8 cellular contexts compared by ENCODE assay signal in the genomic region with DNA sequence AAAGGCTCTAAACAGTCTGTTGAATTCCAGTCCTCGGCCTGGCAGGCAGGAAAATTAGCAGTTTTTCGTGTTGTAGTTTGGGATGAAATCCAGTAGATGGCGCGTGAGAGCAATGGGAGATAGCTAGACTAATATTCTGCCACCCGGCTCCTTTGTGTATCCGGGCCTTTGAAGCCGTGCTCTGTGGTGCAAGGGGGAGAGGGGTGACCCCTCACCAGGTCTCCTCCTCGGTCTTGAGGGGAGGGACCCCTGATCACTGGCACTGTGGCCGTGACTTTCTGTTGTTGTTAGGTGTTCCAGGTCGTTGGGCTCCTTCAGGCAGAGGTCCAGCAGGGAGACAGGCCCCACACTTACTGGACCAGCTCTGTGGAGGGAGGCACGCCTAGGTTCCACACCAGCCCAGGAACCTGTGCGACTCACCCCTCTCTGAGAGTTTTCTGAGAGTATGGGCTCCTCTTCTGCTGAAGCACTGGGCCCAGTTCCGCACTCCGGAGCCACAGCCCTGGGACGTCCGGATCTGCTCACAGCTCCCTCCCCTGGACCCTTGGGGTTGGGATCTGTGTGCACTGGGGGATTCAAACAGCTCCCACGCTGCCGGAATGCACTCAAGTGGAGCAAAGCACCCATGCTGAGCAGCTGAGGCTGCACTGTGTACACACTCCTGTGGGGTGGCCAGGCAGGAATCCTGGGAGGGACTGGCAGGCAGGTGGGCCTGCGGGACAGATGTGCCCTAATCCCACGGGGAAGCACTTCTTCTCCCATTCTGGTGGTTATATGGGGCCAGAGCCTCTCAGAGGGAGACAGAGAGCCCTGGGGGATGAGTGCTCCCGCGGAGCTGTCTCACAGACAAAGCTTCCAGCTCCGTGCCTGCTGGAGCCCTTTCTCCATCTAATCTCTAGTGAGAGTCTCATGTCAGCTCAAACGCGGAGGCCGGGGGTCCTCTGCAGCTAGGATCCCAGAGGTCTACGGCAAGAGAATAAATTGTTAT. TPM values are rescaled to one million over a fixed set of nuclear protein-coding genes. Genes with fewer than 3 reads are reported as not detected.
DNase-seq lines count a peak whose midpoint lies in the region; ATAC-seq and TF ChIP-seq lines count a peak whose summit lies in the region.

No MANE protein-coding gene starts in this region.

- no peak overlapping the region for H3K27ac ChIP-seq in ACC112 (ENCODE audit: low read depth, low read length)
- H3K27ac ChIP-seq in heart right ventricle = no peak overlapping the region

- no peaks in the 10 kb centered on the region for H3K36me3 Mint-ChIP-seq in activated naive CD8-positive, alpha-beta T cell treated with anti-CD3 and anti-CD28 coated beads, Interleukin-2, amount 50 U/mL, for 24 hours (ENCODE audit: low read depth)

- H3K9me3 ChIP-seq in heart right ventricle = peaks cover 0 to 14% (median 0%) of the 10 kb centered on the region in 11 donors

- TF ChIP-seq CTCF in heart right ventricle (IDR thresholded peaks at IDR 0.05) = peak; percentile 63 to 88 (median 84)

- H3K4me1 ChIP-seq in ACC112 (ENCODE audit: control insufficient read depth, insufficient read depth, low read length, unreplicated experiment) (no peaks in the 10 kb centered on the region), heart right ventricle (peaks cover 0 to 10% (median 0%) of the 10 kb centered on the region in 9 donors)

- no peak overlapping the region for H3K4me3 Mint-ChIP-seq in activated naive CD8-positive, alpha-beta T cell treated with anti-CD3 and anti-CD28 coated beads, Interleukin-2, amount 50 U/mL, for 24 hours

- no peak overlapping the region for H3K27ac Mint-ChIP-seq in activated naive CD8-positive, alpha-beta T cell treated with anti-CD3 and anti-CD28 coated beads, Interleukin-2, amount 50 U/mL, for 24 hours

- DNase-seq in NCI-H1105 treated with DMSO at 0.1 percent for 48 hours (lab: John Stamatoyannopoulos, UW) = peak; percentile 65
- DNase-seq in SKM-1 (lab: John Stamatoyannopoulos, UW; ENCODE audit: unreplicated experiment) = peak; percentile 71
- DNase-seq in activated naive CD8-positive, alpha-beta T cell treated with anti-CD3 and anti-CD28 coated beads, Interleukin-2, amount 50 U/mL, for 24 hours = peak; percentile 49
- peak; percentile 15 to 58 for DNase-seq in heart right ventricle
- peak in 7 of 10 donors; percentile 8 to 82 (median 52) for DNase-seq in posterior cingulate gyrus

- intact Hi-C loops in heart right ventricle (cut with DNase I) (loop anchor here in 8 of 10 donors (1.0 to 10.0 kb wide), 6 partner anchors 68 to 363 kb away; partner anchors contain the start of gene ANTXR1 (in 1 of the 8)), posterior cingulate gyrus (cut with DNase I) (loop anchor here (1.0 kb wide), 1 partner anchor 363 kb away; no protein-coding TSS in a partner anchor)

- H3K4me3 ChIP-seq in ACC112 (ENCODE audit: low read depth, low read length) (no peak overlapping the region), heart right ventricle (no peak overlapping the region)

- no peaks in the 10 kb centered on the region for H3K9me3 Mint-ChIP-seq in activated naive CD8-positive, alpha-beta T cell treated with anti-CD3 and anti-CD28 coated beads, Interleukin-2, amount 50 U/mL, for 24 hours

- H3K36me3 ChIP-seq in ACC112 (ENCODE audit: insufficient read depth, low read length) (no peaks in the 10 kb centered on the region), heart right ventricle (no peaks in the 10 kb centered on the region)

- peak overlapping the region; percentile 73 for H2AFZ ChIP-seq in ACC112 (ENCODE audit: low read length, unreplicated experiment)

- H3K27me3 Mint-ChIP-seq in activated naive CD8-positive, alpha-beta T cell treated with anti-CD3 and anti-CD28 coated beads, Interleukin-2, amount 50 U/mL, for 24 hours = peaks cover 14% of the 10 kb centered on the region

- H3K27me3 ChIP-seq in ACC112 (ENCODE audit: insufficient read depth, low read length) (no peaks in the 10 kb centered on the region), heart right ventricle (peaks cover 0 to 10% (median 3%) of the 10 kb centered on the region in 7 donors)

- 37 to 38% methylated on average over 27 of the region's 27 CpGs for WGBS in heart right ventricle, 2 donors

- ATAC-seq in GM18868 (IDR thresholded peaks at IDR 0.05; ENCODE audit: unreplicated experiment) (peak; percentile 38), heart right ventricle (peak; percentile 16 to 80 (median 74)), HG02970 (IDR thresholded peaks at IDR 0.05; ENCODE audit: low FRiP score, unreplicated experiment) (no peak)
- no peak for ATAC-seq in activated naive CD8-positive, alpha-beta T cell treated with anti-CD3 and anti-CD28 coated beads, Interleukin-2, amount 50 U/mL, for 24 hours

- peaks cover 1% of the 10 kb centered on the region for H3K4me1 Mint-ChIP-seq in activated naive CD8-positive, alpha-beta T cell treated with anti-CD3 and anti-CD28 coated beads, Interleukin-2, amount 50 U/mL, for 24 hours

- H3K79me2 ChIP-seq in ACC112 (ENCODE audit: control insufficient read depth, insufficient read depth, low read length, unreplicated experiment) = no peaks in the 10 kb centered on the region

RNA-seq across cellular contexts. Expression of gene GKN2, which starts 8.8 kb away (rescaled TPM):
- total RNA-seq in heart right ventricle = not detected
- not detected for polyA plus RNA-seq in heart right ventricle

RNA-seq across cellular contexts. Expression of gene GKN1, which starts 30.6 kb away (rescaled TPM):
- not detected for total RNA-seq in heart right ventricle
- under 1 TPM in 1 of 2 donors, not detected in 1; 0.19 TPM for polyA plus RNA-seq in heart right ventricle

Comparison
In these comparisons a context has a peak if more than half of its experiments do, and no peak if none do; other contexts are left out.
1. ATAC-seq: peak in GM18868 (single experiment) and heart right ventricle (8 of 8); none in activated naive CD8-positive, alpha-beta T cell treated with anti-CD3 and anti-CD28 coated beads, Interleukin-2, amount 50 U/mL, for 24 hours (single experiment) and HG02970 (single experiment).
2. Peak in every context shown above with its lines, with median percentiles within 50 percentile points of each other: DNase-seq.